16 cellular contexts compared by ENCODE assay signal in the genomic region with DNA sequence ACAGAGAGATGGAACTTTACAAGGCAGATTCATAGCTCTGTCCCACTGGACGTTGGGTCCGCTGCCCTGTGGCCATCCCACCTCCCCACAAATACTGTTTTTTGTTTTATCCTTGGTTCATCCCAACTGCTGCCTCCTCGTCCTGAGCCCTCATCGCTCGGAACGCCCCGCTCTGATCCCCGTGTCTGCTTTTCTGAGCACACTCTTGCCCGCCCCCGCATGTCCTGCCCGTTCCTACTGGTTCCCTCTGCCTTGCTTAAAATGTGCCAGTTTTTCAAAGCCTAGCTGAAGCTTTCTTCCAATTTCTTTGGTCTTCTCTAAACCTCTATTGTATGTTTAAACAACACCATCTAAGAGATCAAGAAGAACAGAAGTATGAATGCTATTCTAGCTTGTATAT. TPM values are rescaled to one million over a fixed set of nuclear protein-coding genes. Genes with fewer than 3 reads are reported as not detected.
A peak's percentile ranks its signal among the peaks of the same experiment; 100 is the strongest.
DNase-seq lines count a peak whose midpoint lies in the region; TF ChIP-seq lines count a peak whose summit lies in the region.
"Had no signal": no experiment of that assay in that cellular context is flagged by ENCODE, and none has a peak within 500 bp of the region (broad histone marks: within the 10 kb centered on the region; RNA-seq: fewer than 3 reads in every experiment).

No MANE protein-coding gene starts in this region.

- no peak overlapping the region for H3K9ac ChIP-seq in skeletal muscle satellite cell (ENCODE audit: low read depth, low read length)

- DNase-seq in Caco-2 (no peak), RPMI7951 (ENCODE audit: low read depth) (peak; percentile 21), head of caudate nucleus (peak in 25 of 42 donors; percentile 12 to 69 (median 42)), left ventricle myocardium inferior (no peak), middle frontal gyrus (ENCODE audit: extremely low spot score, low spot score) (no peak), germinal center (ENCODE audit: low spot score) (no peak)
- DNase-seq: CD4-positive, alpha-beta memory T cell; GOT3; KBM-7; NCI-H1048; NCI-H1436; NCI-H1930; NCI-H226; NCI-H524; SJCRH30 had no signal

- H3K27ac ChIP-seq in left ventricle myocardium inferior (replicated peaks): no peak overlapping the region
- H3K27ac ChIP-seq: SJCRH30 had no signal

- POLR2A ChIA-PET in Caco-2 (lab: Charles Lee): interaction anchor here (0.9 kb wide), 1 partner anchor 12 kb away, joined by 4 read pairs; no protein-coding TSS in a partner anchor

- H3K4me1 Mint-ChIP-seq in Caco-2 (ENCODE audit: low read depth, unreplicated experiment): peaks cover 34% of the 10 kb centered on the region

- peaks cover 43% of the 10 kb centered on the region for H3K36me3 Mint-ChIP-seq in Caco-2 (ENCODE audit: insufficient read depth, unreplicated experiment)
- H3K36me3 Mint-ChIP-seq: CD4-positive, alpha-beta memory T cell had no signal

- H3K36me3 ChIP-seq in Caco-2 (ENCODE audit: control insufficient read depth, insufficient read depth, low read length) (no peaks in the 10 kb centered on the region; the same call in 1 of the 2 replicates), skeletal muscle satellite cell (ENCODE audit: insufficient read depth, low read length) (no peaks in the 10 kb centered on the region), left ventricle myocardium inferior (no peaks in the 10 kb centered on the region)
- H3K36me3 ChIP-seq: SJCRH30 had no signal

- TF ChIP-seq CTCF in Caco-2 (IDR thresholded peaks at IDR 0.05; ENCODE audit: insufficient read depth in 1 of 2, low read depth in 1 of 2, low read length in 1 of 2, severe bottlenecking in 1 of 2, unreplicated experiment in 1 of 2) (no peak), left ventricle myocardium inferior (IDR thresholded peaks at IDR 0.05; ENCODE audit: borderline replicate concordance) (no peak)

- peak overlapping the region; percentile 11 for H3K4me3 Mint-ChIP-seq in Caco-2 (ENCODE audit: unreplicated experiment)
- H3K4me3 Mint-ChIP-seq: CD4-positive, alpha-beta memory T cell had no signal

- H3K9me3 ChIP-seq in Caco-2 (no peaks in the 10 kb centered on the region), skeletal muscle satellite cell (replicated peaks; ENCODE audit: low read length) (no peaks in the 10 kb centered on the region), left ventricle myocardium inferior (replicated peaks) (no peaks in the 10 kb centered on the region)
- H3K9me3 ChIP-seq: SJCRH30 had no signal

- H3K4me3 ChIP-seq in Caco-2 (ENCODE audit: low read depth, low read length): no peak overlapping the region
- no peak overlapping the region for H3K4me3 ChIP-seq in skeletal muscle satellite cell (ENCODE audit: low read length)
- no peak overlapping the region for H3K4me3 ChIP-seq in left ventricle myocardium inferior
- H3K4me3 ChIP-seq: SJCRH30 had no signal

- CTCF ChIA-PET in Caco-2 (lab: Charles Lee): interaction anchor here (1.0 kb wide), 1 partner anchor 10 kb away, joined by 3 read pairs; no protein-coding TSS in a partner anchor

- H3K4me1 ChIP-seq in Caco-2 (peaks cover 36% of the 10 kb centered on the region), skeletal muscle satellite cell (ENCODE audit: control insufficient read depth, insufficient read depth, low read length) (peaks cover 4% of the 10 kb centered on the region), left ventricle myocardium inferior (no peaks in the 10 kb centered on the region)
- H3K4me1 ChIP-seq: SJCRH30 had no signal

- intact Hi-C loops in Caco-2 (cut with micrococcal nuclease; ENCODE audit: unreplicated experiment) (no loop called here), head of caudate nucleus (cut with DNase I) (no loop called here), left ventricle myocardium inferior (cut with micrococcal nuclease) (no loop called here)

- H3K9me3 Mint-ChIP-seq in Caco-2 (ENCODE audit: unreplicated experiment): no peaks in the 10 kb centered on the region
- H3K9me3 Mint-ChIP-seq: CD4-positive, alpha-beta memory T cell had no signal

- peak overlapping the region; percentile 17 for H3K4me2 ChIP-seq in skeletal muscle satellite cell (ENCODE audit: low read length)

- BruUV-seq in Caco-2 (replicated peaks; lab: Mats Ljungman, UMichigan): no TSS peak

- H3K27me3 ChIP-seq in Caco-2 (replicated peaks; ENCODE audit: control insufficient read depth, insufficient read depth, low read length): no peaks in the 10 kb centered on the region
- no peaks in the 10 kb centered on the region for H3K27me3 ChIP-seq in skeletal muscle satellite cell (ENCODE audit: control insufficient read depth, insufficient read depth, low read length)
- H3K27me3 ChIP-seq in left ventricle myocardium inferior (ENCODE audit: low read depth): peaks cover 13% of the 10 kb centered on the region
- H3K27me3 ChIP-seq: SJCRH30 had no signal

- H3K27ac Mint-ChIP-seq in Caco-2 (ENCODE audit: unreplicated experiment): peak overlapping the region; percentile 68
- H3K27ac Mint-ChIP-seq: CD4-positive, alpha-beta memory T cell had no signal

- H3K27me3 Mint-ChIP-seq in Caco-2 (ENCODE audit: insufficient read depth, unreplicated experiment): no peaks in the 10 kb centered on the region

RNA-seq across cellular contexts. Expression of gene RNF32, which starts 19.4 kb away (rescaled TPM):
- total RNA-seq in Caco-2 (2022) (24.1 and 26.0 TPM in 2 replicates), left ventricle myocardium inferior (not detected)
- 1.3 and 1.7 TPM in 2 replicates for total RNA-seq in RPMI7951 (2014; rRNA removed; shearing (Covaris generic))
- 1.5 and 2.8 TPM in 2 replicates for total RNA-seq in skeletal muscle satellite cell (2012; rRNA removed)

Comparison
In these comparisons a context has a peak if more than half of its experiments do, and no peak if none do; other contexts are left out.
1. DNase-seq: peak in RPMI7951 (single experiment) and head of caudate nucleus (25 of 42); none in Caco-2 (0 of 2), left ventricle myocardium inferior (single experiment), middle frontal gyrus (single experiment) and germinal center (single experiment).